13 cellular contexts compared by ENCODE assay signal in genomic region chr4:40264497-40264896, GRCh38.
DNase-seq lines count a peak whose midpoint lies in the region; ATAC-seq, FAIRE-seq and TF ChIP-seq lines count a peak whose summit lies in the region.
"Had no signal": no experiment of that assay in that cellular context is flagged by ENCODE, and none has a peak within 500 bp of the region (broad histone marks: within the 10 kb centered on the region; RNA-seq: fewer than 3 reads in every experiment).

No MANE protein-coding gene starts in this region.

- H3K27ac ChIP-seq in heart left ventricle, result no peak overlapping the region
- peak overlapping the region; percentile 57 for H3K27ac ChIP-seq in SK-N-MC
- no peak overlapping the region for H3K27ac ChIP-seq in effector memory CD4-positive, alpha-beta T cell (ENCODE audit: insufficient read depth, low read length, poor library complexity, severe bottlenecking)
- H3K27ac ChIP-seq: neural progenitor cell, suprapubic skin had no signal

- TF ChIP-seq POLR2A in heart left ventricle (IDR thresholded peaks at IDR 0.05), result no peak

- no peaks in the 10 kb centered on the region for H3K9me3 ChIP-seq in heart left ventricle
- H3K9me3 ChIP-seq in SK-N-MC (ENCODE audit: low read depth, low read length), result no peaks in the 10 kb centered on the region
- no peaks in the 10 kb centered on the region for H3K9me3 ChIP-seq in effector memory CD4-positive, alpha-beta T cell (ENCODE audit: control insufficient read depth, low read length)
- H3K9me3 ChIP-seq: suprapubic skin had no signal

- peaks cover 0 to 10% (median 0%) of the 10 kb centered on the region in 12 donors for H3K4me1 ChIP-seq in heart left ventricle
- peaks cover 5% of the 10 kb centered on the region for H3K4me1 ChIP-seq in effector memory CD4-positive, alpha-beta T cell (ENCODE audit: control insufficient read depth, insufficient read depth, low read length, poor library complexity, severe bottlenecking)

- no peak for DNase-seq in left ventricle myocardium superior
- DNase-seq in heart left ventricle, result no peak
- peak; percentile 86 for DNase-seq in SK-N-MC (ENCODE audit: low read depth, low spot score)
- peak; percentile 80 for DNase-seq in fibroblast of the aortic adventitia (ENCODE audit: low read depth)
- DNase-seq in urothelium cell line (ENCODE audit: low spot score), result no peak
- no peak for DNase-seq in NCI-H748 (lab: John Stamatoyannopoulos, UW; ENCODE audit: unreplicated experiment)
- no peak for DNase-seq in effector memory CD4-positive, alpha-beta T cell
- DNase-seq: activated CD4-positive, alpha-beta memory T cell treated with anti-CD3 and anti-CD28 coated beads for 36 hours; hippocampal formation; NCI-H1092 had no signal

- intact Hi-C loops in left ventricle myocardium superior (cut with micrococcal nuclease), result no loop called here
- intact Hi-C loops in heart left ventricle (cut with DNase I), result no loop called here

- WGBS in heart left ventricle, 4 donors, result 72 to 74% (median 74%) methylated on average over 6 of the region's 6 CpGs

- no peak overlapping the region for H3K9ac ChIP-seq in SK-N-MC (ENCODE audit: insufficient read length)
- H3K9ac ChIP-seq: neural progenitor cell had no signal

- no peaks in the 10 kb centered on the region for H3K27me3 ChIP-seq in heart left ventricle
- H3K27me3 ChIP-seq in effector memory CD4-positive, alpha-beta T cell (replicated peaks; ENCODE audit: control insufficient read depth, insufficient read depth, low read length, poor library complexity, severe bottlenecking), result no peaks in the 10 kb centered on the region
- H3K27me3 ChIP-seq: neural progenitor cell, suprapubic skin had no signal

- H3K36me3 ChIP-seq in heart left ventricle (no peaks in the 10 kb centered on the region), SK-N-MC (ENCODE audit: insufficient read depth, low read length) (no peaks in the 10 kb centered on the region)
- H3K36me3 ChIP-seq in effector memory CD4-positive, alpha-beta T cell (ENCODE audit: control insufficient read depth, insufficient read depth, low read length), result no peaks in the 10 kb centered on the region
- H3K36me3 ChIP-seq: neural progenitor cell, suprapubic skin had no signal

- H3K4me3 ChIP-seq in heart left ventricle, result no peak overlapping the region
- H3K4me3 ChIP-seq in SK-N-MC, result peak overlapping the region; percentile 12; the same call in 1 of the 2 replicates
- H3K4me3 ChIP-seq in fibroblast of the aortic adventitia (ENCODE audit: low read depth, low read length), result no peak overlapping the region
- H3K4me3 ChIP-seq in effector memory CD4-positive, alpha-beta T cell (ENCODE audit: insufficient read depth, low read depth, low read length, poor library complexity, severe bottlenecking), result no peak overlapping the region
- H3K4me3 ChIP-seq: neural progenitor cell, suprapubic skin had no signal

- FAIRE-seq in urothelium cell line (lab: Jason Lieb, UNC), result peak; percentile 48

- TF ChIP-seq CTCF in heart left ventricle (IDR thresholded peaks at IDR 0.05) (no peak), fibroblast of the aortic adventitia (IDR thresholded peaks at IDR 0.05; ENCODE audit: insufficient read depth, low read length) (no peak)

- ATAC-seq in left ventricle myocardium superior (peak; percentile 80), heart left ventricle (no peak), esophagus mucosa (no peak)

Comparison
In these comparisons a context has a peak if more than half of its experiments do, and no peak if none do; other contexts are left out.
1. DNase-seq: peak in SK-N-MC (single experiment) and fibroblast of the aortic adventitia (single experiment); none in left ventricle myocardium superior (single experiment), heart left ventricle (0 of 5), urothelium cell line (single experiment), NCI-H748 (single experiment) and effector memory CD4-positive, alpha-beta T cell (0 of 3).